Comparison of ENCODE assay signal across 9 cellular contexts in genomic region chr15:76335129-76335850, GRCh38. TPM values are rescaled to one million over a fixed set of nuclear protein-coding genes. Genes with fewer than 3 reads are reported as not detected.
DNase-seq lines count a peak whose midpoint lies in the region; ATAC-seq and TF ChIP-seq lines count a peak whose summit lies in the region.
"Had no signal": no experiment of that assay in that cellular context is flagged by ENCODE, and none has a peak within 500 bp of the region (broad histone marks: within the 10 kb centered on the region; RNA-seq: fewer than 3 reads in every experiment).

No MANE protein-coding gene starts in this region.

- peaks cover 47% of the 10 kb centered on the region for H3K4me1 Mint-ChIP-seq in activated CD4-positive, alpha-beta T cell treated with anti-CD3 and anti-CD28 coated beads, Interleukin-2, amount 10 ng/mL, durations not matched to agents 7 days and 5 days
- H3K4me1 Mint-ChIP-seq in T-cell (peaks cover 43 to 46% (median 45%) of the 10 kb centered on the region in 3 donors), glutamatergic neuron (ENCODE audit: low read depth, unreplicated experiment) (peaks cover 11% of the 10 kb centered on the region)
- peaks cover 47% of the 10 kb centered on the region for H3K4me1 Mint-ChIP-seq in stimulated activated naive CD8-positive, alpha-beta T cell treated with anti-CD3 and anti-CD28 coated beads, Interleukin-15, amount 100 ng/mL, for 72 hours

- peak overlapping the region; percentile 67 for H3K4me3 Mint-ChIP-seq in activated CD4-positive, alpha-beta T cell treated with anti-CD3 and anti-CD28 coated beads, Interleukin-2, amount 10 ng/mL, durations not matched to agents 7 days and 5 days
- H3K4me3 Mint-ChIP-seq in T-cell, result peak overlapping the region; percentile 61 to 70 (median 67)
- peak overlapping the region; percentile 87 for H3K4me3 Mint-ChIP-seq in glutamatergic neuron (ENCODE audit: unreplicated experiment)
- peak overlapping the region; percentile 92 to 98 for H3K4me3 Mint-ChIP-seq in stimulated activated naive CD8-positive, alpha-beta T cell treated with anti-CD3 and anti-CD28 coated beads, Interleukin-15, amount 100 ng/mL, for 72 hours

- peak overlapping the region; percentile 82 for H3K27ac Mint-ChIP-seq in activated CD4-positive, alpha-beta T cell treated with anti-CD3 and anti-CD28 coated beads, Interleukin-2, amount 10 ng/mL, durations not matched to agents 7 days and 5 days
- H3K27ac Mint-ChIP-seq in T-cell (peak overlapping the region in 1 of 2 donors; percentile 83), glutamatergic neuron (ENCODE audit: unreplicated experiment) (peak overlapping the region; percentile 100)
- peak overlapping the region in 1 of 2 donors; percentile 87 for H3K27ac Mint-ChIP-seq in stimulated activated naive CD8-positive, alpha-beta T cell treated with anti-CD3 and anti-CD28 coated beads, Interleukin-15, amount 100 ng/mL, for 72 hours

- no peak for ATAC-seq in T-cell (replicated peaks in 1 of 4)
- peak; percentile 15 for ATAC-seq in stimulated activated naive CD8-positive, alpha-beta T cell treated with anti-CD3 and anti-CD28 coated beads, Interleukin-15, amount 100 ng/mL, for 72 hours
- no peak for ATAC-seq in HG02798 (IDR thresholded peaks at IDR 0.05; ENCODE audit: poor library complexity, unreplicated experiment)

- H3K27me3 Mint-ChIP-seq in activated CD4-positive, alpha-beta T cell treated with anti-CD3 and anti-CD28 coated beads, Interleukin-2, amount 10 ng/mL, durations not matched to agents 7 days and 5 days, result peaks cover 53% of the 10 kb centered on the region
- peaks cover 68 to 78% of the 10 kb centered on the region in 2 donors for H3K27me3 Mint-ChIP-seq in T-cell
- H3K27me3 Mint-ChIP-seq in glutamatergic neuron (ENCODE audit: unreplicated experiment), result peaks cover 36% of the 10 kb centered on the region
- H3K27me3 Mint-ChIP-seq in stimulated activated naive CD8-positive, alpha-beta T cell treated with anti-CD3 and anti-CD28 coated beads, Interleukin-15, amount 100 ng/mL, for 72 hours, result peaks cover 84% of the 10 kb centered on the region

- peak; percentile 42 for DNase-seq in activated CD4-positive, alpha-beta T cell treated with anti-CD3 and anti-CD28 coated beads, Interleukin-2, amount 10 ng/mL, durations not matched to agents 7 days and 5 days
- DNase-seq in activated CD4-positive, alpha-beta T cell treated with anti-CD3 and anti-CD28 coated beads, Interleukin-2, amount 50 U/mL, for 4 hours, result no peak
- DNase-seq in T-cell (no peak), glutamatergic neuron (peak; percentile 75), superior temporal gyrus (ENCODE audit: extremely low spot score) (no peak)
- DNase-seq in stimulated activated naive CD8-positive, alpha-beta T cell treated with anti-CD3 and anti-CD28 coated beads, Interleukin-15, amount 100 ng/mL, for 72 hours, result peak; percentile 21 to 42
- no peak for DNase-seq in stimulated activated CD4-positive, alpha-beta T cell treated with anti-CD3 and anti-CD28 coated beads, Interleukin-12 subunit alpha, Interleukin-12 subunit beta, amount 100 ng/mL, for 4 hours

- no peak for TF ChIP-seq CTCF in glutamatergic neuron (IDR thresholded peaks at IDR 0.05; ENCODE audit: partially characterized antibody, unreplicated experiment)

- CTCF ChIA-PET in activated CD4-positive, alpha-beta T cell treated with anti-CD3 and anti-CD28 coated beads, Interleukin-2, amount 10 ng/mL, durations not matched to agents 7 days and 5 days (lab: Charles Lee), result interaction anchor here (0.6 to 4.3 kb wide), 7 partner anchors 10 to 1389 kb away, joined by 3 to 18 read pairs (median 4); no protein-coding TSS in a partner anchor
- CTCF ChIA-PET in T-cell (lab: Charles Lee), result interaction anchor here in 1 of 2 donors (0.5 to 0.6 kb wide), 2 partner anchors 27 to 44 kb away, joined by 3 to 9 read pairs; no protein-coding TSS in a partner anchor

- H3K36me3 Mint-ChIP-seq in activated CD4-positive, alpha-beta T cell treated with anti-CD3 and anti-CD28 coated beads, Interleukin-2, amount 10 ng/mL, durations not matched to agents 7 days and 5 days (ENCODE audit: low read depth), result peaks cover 9% of the 10 kb centered on the region
- no peaks in the 10 kb centered on the region for H3K36me3 Mint-ChIP-seq in T-cell
- peaks cover 11% of the 10 kb centered on the region for H3K36me3 Mint-ChIP-seq in glutamatergic neuron (ENCODE audit: unreplicated experiment)

- POLR2A ChIA-PET in activated CD4-positive, alpha-beta T cell treated with anti-CD3 and anti-CD28 coated beads, Interleukin-2, amount 10 ng/mL, durations not matched to agents 7 days and 5 days (lab: Charles Lee), result no interaction called here
- POLR2A ChIA-PET in T-cell (lab: Charles Lee), result interaction anchor here in 1 of 2 donors (0.6 kb wide), 1 partner anchor 571 kb away, joined by 6 read pairs; no protein-coding TSS in a partner anchor

- H3K9me3 Mint-ChIP-seq in activated CD4-positive, alpha-beta T cell treated with anti-CD3 and anti-CD28 coated beads, Interleukin-2, amount 10 ng/mL, durations not matched to agents 7 days and 5 days, result no peaks in the 10 kb centered on the region
- H3K9me3 Mint-ChIP-seq in T-cell (no peaks in the 10 kb centered on the region), glutamatergic neuron (ENCODE audit: unreplicated experiment) (peaks cover 39% of the 10 kb centered on the region)
- no peaks in the 10 kb centered on the region for H3K9me3 Mint-ChIP-seq in stimulated activated naive CD8-positive, alpha-beta T cell treated with anti-CD3 and anti-CD28 coated beads, Interleukin-15, amount 100 ng/mL, for 72 hours

RNA-seq across cellular contexts. Expression of gene ISL2, which starts 1.3 kb away (rescaled TPM):
- total RNA-seq in activated CD4-positive, alpha-beta T cell treated with anti-CD3 and anti-CD28 coated beads, Interleukin-2, amount 10 ng/mL, durations not matched to agents 7 days and 5 days, result under 1 TPM; 0.54 to 0.82 TPM
- under 1 TPM in 3 of 5 donors, not detected in 2; 0.23 to 0.44 (median 0.26) TPM for total RNA-seq in T-cell
- 78.7 TPM for total RNA-seq in glutamatergic neuron (ENCODE audit: unreplicated experiment)
- total RNA-seq: SK-MEL-5 had no signal

RNA-seq across cellular contexts. Expression of gene ETFA, which starts 24.0 kb away (rescaled TPM):
- total RNA-seq in activated CD4-positive, alpha-beta T cell treated with anti-CD3 and anti-CD28 coated beads, Interleukin-2, amount 10 ng/mL, durations not matched to agents 7 days and 5 days, result 10 to 100 TPM; 81.6 to 82.9 TPM
- 10 to 100 TPM; 34.6 to 53.9 (median 50.4) TPM for total RNA-seq in T-cell
- total RNA-seq in glutamatergic neuron (ENCODE audit: unreplicated experiment), result 144 TPM

Comparison
In these comparisons a context has a peak if more than half of its experiments do, and no peak if none do; other contexts are left out.
1. DNase-seq: peak in activated CD4-positive, alpha-beta T cell treated with anti-CD3 and anti-CD28 coated beads, Interleukin-2, amount 10 ng/mL, durations not matched to agents 7 days and 5 days (single experiment), glutamatergic neuron (single experiment) and stimulated activated naive CD8-positive, alpha-beta T cell treated with anti-CD3 and anti-CD28 coated beads, Interleukin-15, amount 100 ng/mL, for 72 hours (2 of 2); none in activated CD4-positive, alpha-beta T cell treated with anti-CD3 and anti-CD28 coated beads, Interleukin-2, amount 50 U/mL, for 4 hours (0 of 2), T-cell (0 of 34), stimulated activated CD4-positive, alpha-beta T cell treated with anti-CD3 and anti-CD28 coated beads, Interleukin-12 subunit alpha, Interleukin-12 subunit beta, amount 100 ng/mL, for 4 hours (single experiment) and superior temporal gyrus (single experiment).
2. RNA of gene ISL2, which starts 1.3 kb away (total RNA-seq): 78.7 TPM in glutamatergic neuron (single experiment); 0.54 to 0.82 TPM in activated CD4-positive, alpha-beta T cell treated with anti-CD3 and anti-CD28 coated beads, Interleukin-2, amount 10 ng/mL, durations not matched to agents 7 days and 5 days and 0.23 to 0.44 TPM in T-cell; every median in the first group is over 10 times any median in the second.
3. Peak in every context shown above with its lines, with median percentiles within 50 percentile points of each other: H3K4me3 Mint-ChIP-seq.